In the genomic region with DNA sequence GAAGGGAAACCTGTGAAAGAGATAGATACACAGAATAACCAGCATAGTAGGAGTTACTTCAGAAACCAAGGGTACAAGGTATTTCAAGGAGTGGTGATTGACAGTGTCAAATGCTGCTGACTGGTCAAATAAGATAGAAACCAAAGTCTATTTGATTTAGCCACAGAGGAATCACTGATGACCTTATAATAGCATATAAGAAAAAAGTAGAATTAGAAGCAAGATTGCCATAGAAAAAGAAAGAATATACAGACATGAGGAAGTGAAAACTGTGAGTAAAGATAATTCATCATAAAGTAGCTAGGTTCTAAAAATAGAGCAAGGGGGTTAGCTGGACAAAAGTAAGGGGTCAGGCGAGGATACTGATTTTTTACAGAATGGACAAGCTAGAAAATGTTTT, we compare ENCODE assay signal across 12 cellular contexts. TPM values are rescaled to one million over a fixed set of nuclear protein-coding genes. Genes with fewer than 3 reads are reported as not detected.
DNase-seq lines count a peak whose midpoint lies in the region; ATAC-seq and TF ChIP-seq lines count a peak whose summit lies in the region.
"Had no signal": no experiment of that assay in that cellular context is flagged by ENCODE, and none has a peak within 500 bp of the region (broad histone marks: within the 10 kb centered on the region; RNA-seq: fewer than 3 reads in every experiment).

No MANE protein-coding gene starts in this region.

- WGBS in psoas muscle, 3 donors, result 19 to 40% (median 26%) methylated on average over 1 of the region's 1 CpG

- DNase-seq in SIG-M5 treated with dmso at 0.1 percent for 504 hours (lab: John Stamatoyannopoulos, UW; ENCODE audit: unreplicated experiment), result peak; percentile 11
- no peak for DNase-seq in SIG-M5 (lab: John Stamatoyannopoulos, UW)
- DNase-seq in psoas muscle, result no peak
- no peak for DNase-seq in head of caudate nucleus
- no peak for DNase-seq in GDM1 (lab: John Stamatoyannopoulos, UW)
- no peak for DNase-seq in lower lobe of right lung
- DNase-seq: activated CD8-positive, alpha-beta memory T cell treated with anti-CD3 and anti-CD28 coated beads for 24 hours; adrenal gland; EL; spleen had no signal

- TF ChIP-seq CTCF in psoas muscle (IDR thresholded peaks at IDR 0.05) (no peak), lower lobe of right lung (IDR thresholded peaks at IDR 0.05) (no peak)

- H3K4me3 ChIP-seq in psoas muscle (peak overlapping the region; percentile 41), lower lobe of right lung (no peak overlapping the region)
- H3K4me3 ChIP-seq: adrenal gland, spleen had no signal

- H3K9me3 ChIP-seq in psoas muscle (peaks cover 7% of the 10 kb centered on the region), lower lobe of right lung (peaks cover 4% of the 10 kb centered on the region)
- H3K9me3 ChIP-seq: adrenal gland had no signal

- H3K27me3 ChIP-seq in psoas muscle (ENCODE audit: insufficient read depth in 3 of 3, low read length in 2 of 3) (no peaks in the 10 kb centered on the region), lower lobe of right lung (ENCODE audit: low read depth) (no peaks in the 10 kb centered on the region)
- H3K27me3 ChIP-seq: adrenal gland, spleen had no signal

- H3K4me1 ChIP-seq in psoas muscle (peaks cover 14% of the 10 kb centered on the region), lower lobe of right lung (no peaks in the 10 kb centered on the region)

- ATAC-seq in GM21825 (IDR thresholded peaks at IDR 0.05; ENCODE audit: unreplicated experiment) (peak; percentile 77), HG03558 (IDR thresholded peaks at IDR 0.05; ENCODE audit: extremely low read depth, unreplicated experiment) (peak; percentile 38), psoas muscle (peak; percentile 61 to 91 (median 76)), lower lobe of right lung (no peak)

- H3K36me3 ChIP-seq in psoas muscle (ENCODE audit: insufficient read depth in 1 of 2, low read depth in 1 of 2) (no peaks in the 10 kb centered on the region), lower lobe of right lung (peaks cover 5% of the 10 kb centered on the region)
- H3K36me3 ChIP-seq: adrenal gland had no signal

- H3K27ac ChIP-seq in psoas muscle (peak overlapping the region; percentile 73), lower lobe of right lung (no peak overlapping the region)
- H3K27ac ChIP-seq: adrenal gland, spleen had no signal

- intact Hi-C loops in psoas muscle (cut with DNase I) (loop anchor here in 1 of 2 donors (5.0 kb wide), 1 partner anchor 67 kb away; no protein-coding TSS in a partner anchor), head of caudate nucleus (cut with DNase I) (no loop called here), lower lobe of right lung (cut with DNase I) (no loop called here)

RNA-seq across cellular contexts. Expression of gene ZBTB44, which starts 14.2 kb away (rescaled TPM):
- 10 to 100 TPM; 58.6 to 77.2 (median 71.7) TPM for total RNA-seq in psoas muscle
- 10 to 100 TPM in 2 of 3 donors, 1 to 10 TPM in 1; 8.6 to 47.5 (median 20.6) TPM for polyA plus RNA-seq in psoas muscle
- 59.8 TPM for total RNA-seq in lower lobe of right lung

Comparison
In these comparisons a context has a peak if more than half of its experiments do, and no peak if none do; other contexts are left out.
1. ATAC-seq: peak in GM21825 (single experiment), HG03558 (single experiment) and psoas muscle (4 of 4); none in lower lobe of right lung (0 of 2).